In genomic region chr13:91520952-91521351, GRCh38 we compare ENCODE assay signal across 20 cellular contexts.
DNase-seq lines count a peak whose midpoint lies in the region; ATAC-seq, FAIRE-seq and TF ChIP-seq lines count a peak whose summit lies in the region.
"Had no signal": no experiment of that assay in that cellular context is flagged by ENCODE, and none has a peak within 500 bp of the region (broad histone marks: within the 10 kb centered on the region; RNA-seq: fewer than 3 reads in every experiment).

No MANE protein-coding gene starts in this region.

- FAIRE-seq in GM12891 (lab: Jason Lieb, UNC): no peak

- DNase-seq in DMS53 (lab: John Stamatoyannopoulos, UW) (peak; percentile 13), NCI-H146 (lab: John Stamatoyannopoulos, UW) (peak; percentile 52), NCI-H748 treated with DMSO at 0.1 percent for 48 hours (lab: John Stamatoyannopoulos, UW) (peak; percentile 87), RWPE1 (ENCODE audit: low spot score) (no peak), globus pallidus (ENCODE audit: low spot score) (no peak), GM12891 (ENCODE audit: insufficient read length, low spot score) (no peak), medulla oblongata (ENCODE audit: extremely low spot score) (no peak)
- DNase-seq: activated CD4-positive, alpha-beta T cell treated with anti-CD3 and anti-CD28 coated beads, Interleukin-2, amount 10 ng/mL, durations not matched to agents 24 days and 14 days; activated naive CD8-positive, alpha-beta T cell treated with anti-CD3 and anti-CD28 coated beads for 36 hours; cortex of kidney; GDM1; HCEC 1CT; midbrain; NCI-H1436 treated with DMSO at 0.1 percent for 48 hours; nephron progenitor cell; sigmoid colon had no signal

- no peak overlapping the region for H3K27ac ChIP-seq in RWPE1
- H3K27ac ChIP-seq: BLaER1, sigmoid colon had no signal

- ATAC-seq in GM21390 (IDR thresholded peaks at IDR 0.05; ENCODE audit: unreplicated experiment): peak; percentile 54
- ATAC-seq: activated T-helper 17 cell treated with anti-CD3 and anti-CD28 coated beads, Interleukin-2, amount 50 U/mL, for 72 hours; stimulated activated effector memory CD8-positive, alpha-beta T cell treated with anti-CD3 and anti-CD28 coated beads, Interleukin-12 subunit alpha, Interleukin-12 subunit beta, amount 100 ng/mL, for 72 hours had no signal

- TF ChIP-seq POLR2A in GM12891 (IDR thresholded peaks at IDR 0.05; ENCODE audit: low read depth, low read length): no peak

- no peak for TF ChIP-seq CTCF in RWPE1 (conservative IDR thresholded peaks at IDR 0.05; ENCODE audit: low read depth)

- POLR2A ChIA-PET in RWPE1 (lab: Yijun Ruan, JAX; ENCODE audit: low non-redundant PET): no interaction called here

- CTCF ChIA-PET in RWPE1 (lab: Yijun Ruan, JAX): no interaction called here

TF ChIP-seq in GM12891, 5 proteins besides CTCF, POLR2A, EP300 and RAD21:
- TF ChIP-seq PAX5 (IDR thresholded peaks at IDR 0.05; ENCODE audit: insufficient read depth, low read length, severe bottlenecking): no peak
- TF ChIP-seq POLR2AphosphoS5 (IDR thresholded peaks at IDR 0.05; ENCODE audit: low read depth, low read length): no peak
- no peak for TF ChIP-seq POU2F2 (IDR thresholded peaks at IDR 0.05; ENCODE audit: low read depth, low read length)
- TF ChIP-seq SPI1 (IDR thresholded peaks at IDR 0.05; ENCODE audit: low read depth, low read length): no peak
- no peak for TF ChIP-seq TAF1 (IDR thresholded peaks at IDR 0.05; ENCODE audit: low read depth, low read length)

Comparison
In these comparisons a context has a peak if more than half of its experiments do, and no peak if none do; other contexts are left out.
1. DNase-seq: peak in DMS53 (single experiment), NCI-H146 (single experiment) and NCI-H748 treated with DMSO at 0.1 percent for 48 hours (single experiment); none in RWPE1 (single experiment), globus pallidus (single experiment), GM12891 (single experiment) and medulla oblongata (single experiment).